ENCODE assay signal across 1 cellular context in the genomic region with DNA sequence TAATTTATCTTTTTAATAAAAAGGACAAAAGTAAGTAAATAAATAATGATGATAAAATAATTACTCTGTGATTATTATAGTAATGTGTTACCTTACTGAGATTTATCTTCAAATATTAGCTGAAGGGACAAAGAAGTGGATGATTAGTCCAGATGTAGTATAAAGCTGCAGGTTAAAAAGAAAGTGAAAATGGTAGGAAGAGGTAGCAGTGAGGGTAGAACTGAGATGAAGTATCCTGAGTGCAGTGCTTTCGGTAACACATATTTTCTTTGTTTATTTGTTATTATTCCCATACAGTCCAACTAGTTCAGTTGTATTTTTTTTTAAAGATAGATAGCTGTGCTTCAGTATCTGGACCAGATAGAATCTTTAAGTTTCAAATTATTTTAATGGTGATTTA.
TF ChIP-seq lines count a peak whose summit lies in the region.

No MANE protein-coding gene starts in this region.

TF ChIP-seq in GM23338, 12 proteins besides CTCF, POLR2A, EP300 and RAD21 (continued from another document):
- TF ChIP-seq, protein P1, sequence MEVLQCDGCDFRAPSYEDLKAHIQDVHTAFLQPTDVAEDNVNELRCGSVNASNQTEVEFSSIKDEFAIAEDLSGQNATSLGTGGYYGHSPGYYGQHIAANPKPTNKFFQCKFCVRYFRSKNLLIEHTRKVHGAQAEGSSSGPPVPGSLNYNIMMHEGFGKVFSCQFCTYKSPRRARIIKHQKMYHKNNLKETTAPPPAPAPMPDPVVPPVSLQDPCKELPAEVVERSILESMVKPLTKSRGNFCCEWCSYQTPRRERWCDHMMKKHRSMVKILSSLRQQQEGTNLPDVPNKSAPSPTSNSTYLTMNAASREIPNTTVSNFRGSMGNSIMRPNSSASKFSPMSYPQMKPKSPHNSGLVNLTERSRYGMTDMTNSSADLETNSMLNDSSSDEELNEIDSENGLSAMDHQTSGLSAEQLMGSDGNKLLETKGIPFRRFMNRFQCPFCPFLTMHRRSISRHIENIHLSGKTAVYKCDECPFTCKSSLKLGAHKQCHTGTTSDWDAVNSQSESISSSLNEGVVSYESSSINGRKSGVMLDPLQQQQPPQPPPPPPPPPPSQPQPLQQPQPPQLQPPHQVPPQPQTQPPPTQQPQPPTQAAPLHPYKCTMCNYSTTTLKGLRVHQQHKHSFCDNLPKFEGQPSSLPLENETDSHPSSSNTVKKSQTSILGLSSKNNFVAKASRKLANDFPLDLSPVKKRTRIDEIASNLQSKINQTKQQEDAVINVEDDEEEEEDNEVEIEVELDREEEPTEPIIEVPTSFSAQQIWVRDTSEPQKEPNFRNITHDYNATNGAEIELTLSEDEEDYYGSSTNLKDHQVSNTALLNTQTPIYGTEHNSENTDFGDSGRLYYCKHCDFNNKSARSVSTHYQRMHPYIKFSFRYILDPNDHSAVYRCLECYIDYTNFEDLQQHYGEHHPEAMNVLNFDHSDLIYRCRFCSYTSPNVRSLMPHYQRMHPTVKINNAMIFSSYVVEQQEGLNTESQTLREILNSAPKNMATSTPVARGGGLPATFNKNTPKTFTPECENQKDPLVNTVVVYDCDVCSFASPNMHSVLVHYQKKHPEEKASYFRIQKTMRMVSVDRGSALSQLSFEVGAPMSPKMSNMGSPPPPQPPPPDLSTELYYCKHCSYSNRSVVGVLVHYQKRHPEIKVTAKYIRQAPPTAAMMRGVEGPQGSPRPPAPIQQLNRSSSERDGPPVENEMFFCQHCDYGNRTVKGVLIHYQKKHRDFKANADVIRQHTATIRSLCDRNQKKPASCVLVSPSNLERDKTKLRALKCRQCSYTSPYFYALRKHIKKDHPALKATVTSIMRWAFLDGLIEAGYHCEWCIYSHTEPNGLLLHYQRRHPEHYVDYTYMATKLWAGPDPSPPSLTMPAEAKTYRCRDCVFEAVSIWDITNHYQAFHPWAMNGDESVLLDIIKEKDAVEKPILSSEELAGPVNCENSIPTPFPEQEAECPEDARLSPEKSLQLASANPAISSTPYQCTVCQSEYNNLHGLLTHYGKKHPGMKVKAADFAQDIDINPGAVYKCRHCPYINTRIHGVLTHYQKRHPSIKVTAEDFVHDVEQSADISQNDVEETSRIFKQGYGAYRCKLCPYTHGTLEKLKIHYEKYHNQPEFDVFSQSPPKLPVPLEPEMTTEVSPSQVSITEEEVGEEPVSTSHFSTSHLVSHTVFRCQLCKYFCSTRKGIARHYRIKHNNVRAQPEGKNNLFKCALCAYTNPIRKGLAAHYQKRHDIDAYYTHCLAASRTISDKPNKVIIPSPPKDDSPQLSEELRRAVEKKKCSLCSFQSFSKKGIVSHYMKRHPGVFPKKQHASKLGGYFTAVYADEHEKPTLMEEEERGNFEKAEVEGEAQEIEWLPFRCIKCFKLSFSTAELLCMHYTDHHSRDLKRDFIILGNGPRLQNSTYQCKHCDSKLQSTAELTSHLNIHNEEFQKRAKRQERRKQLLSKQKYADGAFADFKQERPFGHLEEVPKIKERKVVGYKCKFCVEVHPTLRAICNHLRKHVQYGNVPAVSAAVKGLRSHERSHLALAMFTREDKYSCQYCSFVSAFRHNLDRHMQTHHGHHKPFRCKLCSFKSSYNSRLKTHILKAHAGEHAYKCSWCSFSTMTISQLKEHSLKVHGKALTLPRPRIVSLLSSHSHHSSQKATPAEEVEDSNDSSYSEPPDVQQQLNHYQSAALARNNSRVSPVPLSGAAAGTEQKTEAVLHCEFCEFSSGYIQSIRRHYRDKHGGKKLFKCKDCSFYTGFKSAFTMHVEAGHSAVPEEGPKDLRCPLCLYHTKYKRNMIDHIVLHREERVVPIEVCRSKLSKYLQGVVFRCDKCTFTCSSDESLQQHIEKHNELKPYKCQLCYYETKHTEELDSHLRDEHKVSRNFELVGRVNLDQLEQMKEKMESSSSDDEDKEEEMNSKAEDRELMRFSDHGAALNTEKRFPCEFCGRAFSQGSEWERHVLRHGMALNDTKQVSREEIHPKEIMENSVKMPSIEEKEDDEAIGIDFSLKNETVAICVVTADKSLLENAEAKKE (CRISPR knock-in tag; IDR thresholded peaks at IDR 0.05), result no peak
- TF ChIP-seq NANOG (IDR thresholded peaks at IDR 0.05; ENCODE audit: borderline replicate concordance) (no peak), JUNB (IDR thresholded peaks at IDR 0.05; ENCODE audit: unreplicated experiment) (no peak), EZH2 (IDR thresholded peaks at IDR 0.05; ENCODE audit: low read depth, unreplicated experiment) (no peak)
